Comparison of ENCODE assay signal across 2 cellular contexts in genomic region chr9:130462685-130463084, GRCh38.
A peak's percentile ranks its signal among the peaks of the same experiment; 100 is the strongest.
TF ChIP-seq lines count a peak whose summit lies in the region.

No MANE protein-coding gene starts in this region.

TF ChIP-seq in HepG2, 621 proteins besides CTCF, POLR2A, EP300 and RAD21:
- peak; percentile 92 for TF ChIP-seq ZNF768 (CRISPR knock-in tag; IDR thresholded peaks at IDR 0.05)
- TF ChIP-seq STAT6 (CRISPR knock-in tag; IDR thresholded peaks at IDR 0.05; ENCODE audit: borderline replicate concordance), result no peak

TF ChIP-seq in K562, 482 proteins besides CTCF, POLR2A, EP300 and RAD21:
- TF ChIP-seq PTBP1 (IDR thresholded peaks at IDR 0.05; ENCODE audit: low read depth, low read length), result 0 out of 2 replicates have a peak, but pooled peaks have one; percentile 57
- TF ChIP-seq ZKSCAN1 (IDR thresholded peaks at IDR 0.05; ENCODE audit: low read depth, low read length), result peak; percentile 67; the same call in 1 of the 2 replicates
- TF ChIP-seq ZNF280A (IDR thresholded peaks at IDR 0.05; ENCODE audit: low read depth, partially characterized antibody), result no peak
- TF ChIP-seq HMG20B (CRISPR knock-in tag; IDR thresholded peaks at IDR 0.05), result no peak
- TF ChIP-seq, protein P1, sequence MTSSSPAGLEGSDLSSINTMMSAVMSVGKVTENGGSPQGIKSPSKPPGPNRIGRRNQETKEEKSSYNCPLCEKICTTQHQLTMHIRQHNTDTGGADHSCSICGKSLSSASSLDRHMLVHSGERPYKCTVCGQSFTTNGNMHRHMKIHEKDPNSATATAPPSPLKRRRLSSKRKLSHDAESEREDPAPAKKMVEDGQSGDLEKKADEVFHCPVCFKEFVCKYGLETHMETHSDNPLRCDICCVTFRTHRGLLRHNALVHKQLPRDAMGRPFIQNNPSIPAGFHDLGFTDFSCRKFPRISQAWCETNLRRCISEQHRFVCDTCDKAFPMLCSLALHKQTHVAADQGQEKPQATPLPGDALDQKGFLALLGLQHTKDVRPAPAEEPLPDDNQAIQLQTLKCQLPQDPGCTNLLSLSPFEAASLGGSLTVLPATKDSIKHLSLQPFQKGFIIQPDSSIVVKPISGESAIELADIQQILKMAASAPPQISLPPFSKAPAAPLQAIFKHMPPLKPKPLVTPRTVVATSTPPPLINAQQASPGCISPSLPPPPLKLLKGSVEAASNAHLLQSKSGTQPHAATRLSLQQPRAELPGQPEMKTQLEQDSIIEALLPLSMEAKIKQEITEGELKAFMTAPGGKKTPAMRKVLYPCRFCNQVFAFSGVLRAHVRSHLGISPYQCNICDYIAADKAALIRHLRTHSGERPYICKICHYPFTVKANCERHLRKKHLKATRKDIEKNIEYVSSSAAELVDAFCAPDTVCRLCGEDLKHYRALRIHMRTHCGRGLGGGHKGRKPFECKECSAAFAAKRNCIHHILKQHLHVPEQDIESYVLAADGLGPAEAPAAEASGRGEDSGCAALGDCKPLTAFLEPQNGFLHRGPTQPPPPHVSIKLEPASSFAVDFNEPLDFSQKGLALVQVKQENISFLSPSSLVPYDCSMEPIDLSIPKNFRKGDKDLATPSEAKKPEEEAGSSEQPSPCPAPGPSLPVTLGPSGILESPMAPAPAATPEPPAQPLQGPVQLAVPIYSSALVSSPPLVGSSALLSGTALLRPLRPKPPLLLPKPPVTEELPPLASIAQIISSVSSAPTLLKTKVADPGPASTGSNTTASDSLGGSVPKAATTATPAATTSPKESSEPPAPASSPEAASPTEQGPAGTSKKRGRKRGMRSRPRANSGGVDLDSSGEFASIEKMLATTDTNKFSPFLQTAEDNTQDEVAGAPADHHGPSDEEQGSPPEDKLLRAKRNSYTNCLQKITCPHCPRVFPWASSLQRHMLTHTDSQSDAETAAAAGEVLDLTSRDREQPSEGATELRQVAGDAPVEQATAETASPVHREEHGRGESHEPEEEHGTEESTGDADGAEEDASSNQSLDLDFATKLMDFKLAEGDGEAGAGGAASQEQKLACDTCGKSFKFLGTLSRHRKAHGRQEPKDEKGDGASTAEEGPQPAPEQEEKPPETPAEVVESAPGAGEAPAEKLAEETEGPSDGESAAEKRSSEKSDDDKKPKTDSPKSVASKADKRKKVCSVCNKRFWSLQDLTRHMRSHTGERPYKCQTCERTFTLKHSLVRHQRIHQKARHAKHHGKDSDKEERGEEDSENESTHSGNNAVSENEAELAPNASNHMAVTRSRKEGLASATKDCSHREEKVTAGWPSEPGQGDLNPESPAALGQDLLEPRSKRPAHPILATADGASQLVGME (CRISPR knock-in tag; IDR thresholded peaks at IDR 0.05), result no peak
- TF ChIP-seq RBM25 (IDR thresholded peaks at IDR 0.05; ENCODE audit: low read depth, low read length, severe bottlenecking), result peak; percentile 89
- TF ChIP-seq E2F4 (CRISPR knock-in tag; IDR thresholded peaks at IDR 0.05; ENCODE audit: low read depth), result no peak
- TF ChIP-seq CHD4 (IDR thresholded peaks at IDR 0.05; ENCODE audit: insufficient read depth, insufficient replicate concordance, low read depth, low read length, poor library complexity, severe bottlenecking), result peak; percentile 45
- peak; percentile 71; the same call in 1 of the 2 replicates for TF ChIP-seq BCOR (IDR thresholded peaks at IDR 0.05)
- TF ChIP-seq ZFP36 (IDR thresholded peaks at IDR 0.05; ENCODE audit: low read depth, low read length, partially characterized antibody), result peak; percentile 89
- TF ChIP-seq SP2 (IDR thresholded peaks at IDR 0.05; ENCODE audit: extremely low read depth, low read depth, low read length, poor library complexity, severe bottlenecking), result no peak
TF ChIP-seq in K562: peak in this region for 6.
